26 cellular contexts compared by ENCODE assay signal in the genomic region with DNA sequence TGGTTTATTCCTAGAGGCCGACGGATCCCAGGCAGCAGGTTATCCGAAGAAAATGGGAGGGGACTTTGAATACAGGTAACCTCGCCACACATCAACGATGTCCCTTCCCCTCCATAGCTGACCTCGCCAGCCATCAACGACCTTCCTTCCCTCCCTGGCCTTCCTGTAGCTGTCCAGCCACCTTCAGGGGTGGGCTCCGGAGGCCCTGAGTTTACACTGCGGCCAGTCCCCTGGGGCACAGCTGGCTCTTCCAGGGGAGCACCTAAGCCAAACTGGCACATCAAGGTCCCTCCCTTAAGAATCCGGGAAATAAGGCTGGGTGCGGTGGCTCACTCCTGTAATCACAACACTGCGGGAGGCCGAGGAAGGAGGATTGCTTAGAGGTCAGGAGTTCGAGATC.
"Had no signal": no experiment of that assay in that cellular context is flagged by ENCODE, and none has a peak within 500 bp of the region (broad histone marks: within the 10 kb centered on the region; RNA-seq: fewer than 3 reads in every experiment).

No MANE protein-coding gene starts in this region.

- ATAC-seq: heart right ventricle; left colon; left lung; lower lobe of right lung; naive thymus-derived CD8-positive, alpha-beta T cell; right cardiac atrium; stimulated activated memory B cell treated with anti-CD40 and anti-IgM and Interleukin-4, amounts not matched to agents 10 μg/mL and 1 μg/mL and 100 μg/mL, for 72 hours; stimulated activated naive CD8-positive, alpha-beta T cell treated with anti-CD3 and anti-CD28 coated beads, Interleukin-15, amount 100 ng/mL, for 72 hours had no signal

- H3K27ac Mint-ChIP-seq: stimulated activated memory B cell treated with anti-CD40 and anti-IgM and Interleukin-4, amounts not matched to agents 10 μg/mL and 1 μg/mL and 100 μg/mL, for 72 hours; stimulated activated naive CD8-positive, alpha-beta T cell treated with anti-CD3 and anti-CD28 coated beads, Interleukin-15, amount 100 ng/mL, for 72 hours had no signal

- H3K9me3 ChIP-seq: lower lobe of right lung, ovary, prostate gland, sigmoid colon, transverse colon, upper lobe of left lung had no signal

- DNase-seq: heart right ventricle; left colon; left lung; lower lobe of right lung; mammary epithelial cell; mesenchymal stem cell; naive thymus-derived CD8-positive, alpha-beta T cell; nucleus accumbens; ovary; retina; right cardiac atrium; sigmoid colon; small intestine; stimulated activated CD4-positive, alpha-beta T cell treated with anti-CD3 and anti-CD28 coated beads, Interleukin-1b, Interleukin-23, amount 100 ng/mL, for 48 hours; stimulated activated CD4-positive, alpha-beta T cell treated with anti-CD3 and anti-CD28 coated beads, Interleukin-2, amount 100 ng/mL, for 48 hours; stimulated activated CD4-positive, alpha-beta T cell treated with anti-CD3 and anti-CD28 coated beads, Interleukin-4, amount 100 ng/mL, for 4 hours; stimulated activated CD8-positive, alpha-beta memory T cell treated with anti-CD3 and anti-CD28 coated beads, Interleukin-4, amount 100 ng/mL, for 48 hours; stimulated activated naive CD4-positive, alpha-beta T cell treated with Interleukin-2 at 50 U/mL for 16 hours; stimulated activated naive CD8-positive, alpha-beta T cell treated with anti-CD3 and anti-CD28 coated beads, Interleukin-15, amount 100 ng/mL, for 72 hours; substantia nigra; transverse colon; upper lobe of left lung had no signal

- H3K4me3 Mint-ChIP-seq: naive thymus-derived CD8-positive, alpha-beta T cell; nephron; neural crest cell; stimulated activated memory B cell treated with anti-CD40 and anti-IgM and Interleukin-4, amounts not matched to agents 10 μg/mL and 1 μg/mL and 100 μg/mL, for 72 hours; stimulated activated naive CD8-positive, alpha-beta T cell treated with anti-CD3 and anti-CD28 coated beads, Interleukin-15, amount 100 ng/mL, for 72 hours had no signal
